8 cellular contexts compared by ENCODE assay signal in the genomic region with DNA sequence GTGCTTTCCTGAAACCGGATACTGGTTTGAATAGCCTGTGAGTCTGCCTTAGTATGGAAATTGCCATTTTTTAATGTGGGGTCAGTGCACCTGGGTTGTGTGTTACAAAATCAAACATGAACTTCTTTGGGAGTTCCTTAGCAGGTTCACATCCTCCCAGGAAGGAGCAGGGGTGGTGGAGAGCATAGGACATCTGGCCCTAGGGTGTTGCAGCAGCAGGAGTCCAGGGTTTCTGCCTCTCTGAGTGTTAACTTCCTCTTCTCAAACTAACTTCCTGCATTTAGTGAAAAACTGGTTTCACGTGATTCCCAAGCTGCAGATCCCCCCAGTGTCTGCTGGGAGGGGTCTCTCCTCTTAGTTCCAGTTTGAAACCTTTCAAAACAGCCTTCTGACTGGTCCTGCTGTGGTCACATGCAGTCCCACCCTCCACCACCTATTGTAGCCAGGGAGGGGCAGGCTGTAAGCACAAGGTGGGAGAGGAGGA. TPM values are rescaled to one million over a fixed set of nuclear protein-coding genes. Genes with fewer than 3 reads are reported as not detected.
DNase-seq lines count a peak whose midpoint lies in the region; TF ChIP-seq lines count a peak whose summit lies in the region.

No MANE protein-coding gene starts in this region.

- no peak overlapping the region for H3K4me3 ChIP-seq in stomach smooth muscle (ENCODE audit: low read length in 2 of 2)
- H3K4me3 ChIP-seq in BE2C (ENCODE audit: low read depth, low read length): no peak overlapping the region

- peak; percentile 67 for DNase-seq in activated CD4-positive, alpha-beta T cell treated with anti-CD3 and anti-CD28 coated beads, Interleukin-2, amount 10 ng/mL, durations not matched to agents 24 days and 14 days
- DNase-seq in activated CD4-positive, alpha-beta T cell treated with anti-CD3 and anti-CD28 coated beads for 4 hours: no peak
- DNase-seq in NOMO-1 treated with dmso at 0.1 percent for 144 hours (lab: John Stamatoyannopoulos, UW; ENCODE audit: unreplicated experiment) (peak; percentile 82), globus pallidus (ENCODE audit: low spot score) (peak; percentile 54), kidney tubule cell (ENCODE audit: low spot score) (no peak), glomerular visceral epithelial cell (ENCODE audit: extremely low spot score) (no peak), BE2C (no peak)

- intact Hi-C loops in activated CD4-positive, alpha-beta T cell treated with anti-CD3 and anti-CD28 coated beads, Interleukin-2, amount 10 ng/mL, durations not matched to agents 24 days and 14 days (cut with micrococcal nuclease): loop anchor here (10.0 kb wide), 2 partner anchors 202 to 492 kb away; no protein-coding TSS in a partner anchor

- H3K27ac ChIP-seq in stomach smooth muscle (ENCODE audit: low read length): peak overlapping the region; percentile 11

- H3K27me3 ChIP-seq in stomach smooth muscle (ENCODE audit: control insufficient read depth in 1 of 2, insufficient read depth in 2 of 2, low read length in 2 of 2) (no peaks in the 10 kb centered on the region), BE2C (no peaks in the 10 kb centered on the region)

- TF ChIP-seq CTCF in BE2C (IDR thresholded peaks at IDR 0.05; ENCODE audit: low read depth, low read length): no peak

- H3K4me1 Mint-ChIP-seq in activated CD4-positive, alpha-beta T cell treated with anti-CD3 and anti-CD28 coated beads, Interleukin-2, amount 10 ng/mL, durations not matched to agents 24 days and 14 days: peaks cover 52% of the 10 kb centered on the region

- H3K36me3 Mint-ChIP-seq in activated CD4-positive, alpha-beta T cell treated with anti-CD3 and anti-CD28 coated beads, Interleukin-2, amount 10 ng/mL, durations not matched to agents 24 days and 14 days (ENCODE audit: low read depth): peaks cover 29% of the 10 kb centered on the region

- H3K9me3 ChIP-seq in stomach smooth muscle (ENCODE audit: control insufficient read depth in 2 of 2, low read length in 2 of 2) (no peaks in the 10 kb centered on the region), BE2C (no peaks in the 10 kb centered on the region)

- no peaks in the 10 kb centered on the region for H3K27me3 Mint-ChIP-seq in activated CD4-positive, alpha-beta T cell treated with anti-CD3 and anti-CD28 coated beads, Interleukin-2, amount 10 ng/mL, durations not matched to agents 24 days and 14 days

- peak overlapping the region; percentile 70 for H3K4me3 Mint-ChIP-seq in activated CD4-positive, alpha-beta T cell treated with anti-CD3 and anti-CD28 coated beads, Interleukin-2, amount 10 ng/mL, durations not matched to agents 24 days and 14 days

- H3K27ac Mint-ChIP-seq in activated CD4-positive, alpha-beta T cell treated with anti-CD3 and anti-CD28 coated beads, Interleukin-2, amount 10 ng/mL, durations not matched to agents 24 days and 14 days: peak overlapping the region; percentile 84

- H3K9ac ChIP-seq in stomach smooth muscle (ENCODE audit: low read length in 2 of 2): no peak overlapping the region

- H3K4me1 ChIP-seq in stomach smooth muscle (ENCODE audit: control insufficient read depth, insufficient read depth, low read length) (peaks cover 32% of the 10 kb centered on the region), BE2C (no peaks in the 10 kb centered on the region; the same call in 1 of the 2 replicates)

- no peaks in the 10 kb centered on the region for H3K36me3 ChIP-seq in stomach smooth muscle (ENCODE audit: control insufficient read depth in 2 of 2, insufficient read depth in 2 of 2, low read length in 2 of 2)
- H3K36me3 ChIP-seq in BE2C: no peaks in the 10 kb centered on the region

- H3K9me3 Mint-ChIP-seq in activated CD4-positive, alpha-beta T cell treated with anti-CD3 and anti-CD28 coated beads, Interleukin-2, amount 10 ng/mL, durations not matched to agents 24 days and 14 days: peaks cover 5% of the 10 kb centered on the region

RNA-seq across cellular contexts. Expression of a gene that starts 7.2 kb away (rescaled TPM):
- total RNA-seq in activated CD4-positive, alpha-beta T cell treated with anti-CD3 and anti-CD28 coated beads, Interleukin-2, amount 10 ng/mL, durations not matched to agents 24 days and 14 days: 57.9 and 61.0 TPM in 2 replicates
- 13.6 TPM for polyA plus RNA-seq in BE2C (2012; ENCODE audit: insufficient read depth, insufficient read length, low read depth)

Comparison
In these comparisons a context has a peak if more than half of its experiments do, and no peak if none do; other contexts are left out.
1. DNase-seq: peak in activated CD4-positive, alpha-beta T cell treated with anti-CD3 and anti-CD28 coated beads, Interleukin-2, amount 10 ng/mL, durations not matched to agents 24 days and 14 days (single experiment), NOMO-1 treated with dmso at 0.1 percent for 144 hours (single experiment) and globus pallidus (single experiment); none in activated CD4-positive, alpha-beta T cell treated with anti-CD3 and anti-CD28 coated beads for 4 hours (0 of 2), kidney tubule cell (single experiment), glomerular visceral epithelial cell (single experiment) and BE2C (single experiment).